Comparison of ENCODE assay signal across 4 cellular contexts in genomic region chr19:9071720-9072119, GRCh38.
TF ChIP-seq lines count a peak whose summit lies in the region.

No MANE protein-coding gene starts in this region.

TF ChIP-seq in A549, 52 proteins besides CTCF, POLR2A, EP300 and RAD21:
- TF ChIP-seq HDAC2 (IDR thresholded peaks at IDR 0.05) (peak; percentile 42; the same call in 1 of the 2 replicates), ZFP36 (IDR thresholded peaks at IDR 0.05; ENCODE audit: borderline replicate concordance, partially characterized antibody) (peak; percentile 27), CHD4 (IDR thresholded peaks at IDR 0.05; ENCODE audit: borderline replicate concordance) (peak; percentile 43; the same call in 1 of the 2 replicates)
TF ChIP-seq in A549: peak in this region for 3; not testable (repeated sequence) for 49.

TF ChIP-seq in HEK293, 187 proteins besides CTCF, POLR2A, EP300 and RAD21:
- 0 out of 2 replicates have a peak, but pooled peaks have one; percentile 29 for TF ChIP-seq ZNF768 (tag by site-specific recombination; IDR thresholded peaks at IDR 0.05)

TF ChIP-seq in K562, 482 proteins besides CTCF, POLR2A, EP300 and RAD21:
- TF ChIP-seq RBM25 (IDR thresholded peaks at IDR 0.05; ENCODE audit: low read depth, low read length, severe bottlenecking) (peak; percentile 86), BCOR (IDR thresholded peaks at IDR 0.05) (peak; percentile 87), SMARCA5 (IDR thresholded peaks at IDR 0.05) (peak; percentile 49; the same call in 1 of the 2 replicates), KDM1A (IDR thresholded peaks at IDR 0.05) (peak; percentile 36 to 56; a peak in 3 of 4 replicates), ZFP36 (IDR thresholded peaks at IDR 0.05; ENCODE audit: low read depth, low read length, partially characterized antibody) (peak; percentile 66)

TF ChIP-seq in HepG2, 621 proteins besides CTCF, POLR2A, EP300 and RAD21:
- TF ChIP-seq ZNF768 (CRISPR knock-in tag; IDR thresholded peaks at IDR 0.05): peak; percentile 92
